Comparison of ENCODE assay signal across 19 cellular contexts in genomic region chr15:70519616-70520015, GRCh38.
"Had no signal": no experiment of that assay in that cellular context is flagged by ENCODE, and none has a peak within 500 bp of the region (broad histone marks: within the 10 kb centered on the region; RNA-seq: fewer than 3 reads in every experiment).

No MANE protein-coding gene starts in this region.

- H3K4me1 ChIP-seq: testis, tibial nerve, upper lobe of right lung had no signal

- ATAC-seq: foreskin keratinocyte; mucosa of descending colon; naive thymus-derived CD8-positive, alpha-beta T cell; stimulated activated naive B cell treated with anti-CD40 and anti-IgM and Interleukin-4, amounts not matched to agents 10 μg/mL and 1 μg/mL and 100 μg/mL, for 72 hours; stimulated activated naive CD8-positive, alpha-beta T cell treated with anti-CD3 and anti-CD28 coated beads, Interleukin-15, amount 100 ng/mL, for 72 hours; upper lobe of right lung had no signal

- H3K27ac ChIP-seq: foreskin keratinocyte, ovary, testis, tibial nerve, upper lobe of right lung, vagina had no signal

- H3K36me3 ChIP-seq: ovary, tibial nerve, upper lobe of right lung, vagina had no signal

- H3K9me3 Mint-ChIP-seq: dendritic cell treated with granulocyte-macrophage colony-stimulating factor and Interleukin-4, amounts not matched to agents 40 ng/mL and 50 ng/mL, for 4 days; endodermal cell; immature natural killer cell; naive thymus-derived CD8-positive, alpha-beta T cell; stimulated activated naive B cell treated with anti-CD40 and anti-IgM and Interleukin-4, amounts not matched to agents 10 μg/mL and 1 μg/mL and 100 μg/mL, for 72 hours; stimulated activated naive CD8-positive, alpha-beta T cell treated with anti-CD3 and anti-CD28 coated beads, Interleukin-15, amount 100 ng/mL, for 72 hours had no signal

- DNase-seq: endodermal cell; foreskin keratinocyte; immature natural killer cell; kidney; mammary epithelial cell; mucosa of descending colon; naive thymus-derived CD8-positive, alpha-beta T cell; ovary; right cardiac atrium; stimulated activated CD4-positive, alpha-beta T cell treated with anti-CD3 and anti-CD28 coated beads, Interleukin-2, amount 100 ng/mL, for 24 hours; stimulated activated CD4-positive, alpha-beta T cell treated with anti-CD3 and anti-CD28 coated beads, Interleukin-4, amount 100 ng/mL, for 4 hours; stimulated activated naive B cell treated with anti-CD40 and anti-IgM and Interleukin-4, amounts not matched to agents 10 μg/mL and 1 μg/mL and 100 μg/mL, for 72 hours; stimulated activated naive CD8-positive, alpha-beta T cell treated with anti-CD3 and anti-CD28 coated beads, Interleukin-15, amount 100 ng/mL, for 72 hours; testis; upper lobe of right lung had no signal

- H3K4me3 Mint-ChIP-seq: dendritic cell treated with granulocyte-macrophage colony-stimulating factor and Interleukin-4, amounts not matched to agents 40 ng/mL and 50 ng/mL, for 4 days; endodermal cell; immature natural killer cell; naive thymus-derived CD8-positive, alpha-beta T cell; stimulated activated naive B cell treated with anti-CD40 and anti-IgM and Interleukin-4, amounts not matched to agents 10 μg/mL and 1 μg/mL and 100 μg/mL, for 72 hours; stimulated activated naive CD8-positive, alpha-beta T cell treated with anti-CD3 and anti-CD28 coated beads, Interleukin-15, amount 100 ng/mL, for 72 hours had no signal

- H3K4me1 Mint-ChIP-seq: immature natural killer cell had no signal

- H3K9me3 ChIP-seq: mucosa of descending colon, ovary, testis, tibial nerve, upper lobe of right lung, vagina had no signal

- H3K27me3 ChIP-seq: ovary, testis, tibial nerve, upper lobe of right lung, vagina had no signal

- H3K27ac Mint-ChIP-seq: dendritic cell treated with granulocyte-macrophage colony-stimulating factor and Interleukin-4, amounts not matched to agents 40 ng/mL and 50 ng/mL, for 4 days; endodermal cell; immature natural killer cell; naive thymus-derived CD8-positive, alpha-beta T cell; progenitor cell of endocrine pancreas; stimulated activated naive B cell treated with anti-CD40 and anti-IgM and Interleukin-4, amounts not matched to agents 10 μg/mL and 1 μg/mL and 100 μg/mL, for 72 hours; stimulated activated naive CD8-positive, alpha-beta T cell treated with anti-CD3 and anti-CD28 coated beads, Interleukin-15, amount 100 ng/mL, for 72 hours had no signal

- H3K36me3 Mint-ChIP-seq: stimulated activated naive B cell treated with anti-CD40 and anti-IgM and Interleukin-4, amounts not matched to agents 10 μg/mL and 1 μg/mL and 100 μg/mL, for 72 hours had no signal

- H3K4me3 ChIP-seq: mucosa of descending colon, ovary, testis, tibial nerve, upper lobe of right lung, vagina had no signal
